Comparison of ENCODE assay signal across 1 cellular context in the genomic region with DNA sequence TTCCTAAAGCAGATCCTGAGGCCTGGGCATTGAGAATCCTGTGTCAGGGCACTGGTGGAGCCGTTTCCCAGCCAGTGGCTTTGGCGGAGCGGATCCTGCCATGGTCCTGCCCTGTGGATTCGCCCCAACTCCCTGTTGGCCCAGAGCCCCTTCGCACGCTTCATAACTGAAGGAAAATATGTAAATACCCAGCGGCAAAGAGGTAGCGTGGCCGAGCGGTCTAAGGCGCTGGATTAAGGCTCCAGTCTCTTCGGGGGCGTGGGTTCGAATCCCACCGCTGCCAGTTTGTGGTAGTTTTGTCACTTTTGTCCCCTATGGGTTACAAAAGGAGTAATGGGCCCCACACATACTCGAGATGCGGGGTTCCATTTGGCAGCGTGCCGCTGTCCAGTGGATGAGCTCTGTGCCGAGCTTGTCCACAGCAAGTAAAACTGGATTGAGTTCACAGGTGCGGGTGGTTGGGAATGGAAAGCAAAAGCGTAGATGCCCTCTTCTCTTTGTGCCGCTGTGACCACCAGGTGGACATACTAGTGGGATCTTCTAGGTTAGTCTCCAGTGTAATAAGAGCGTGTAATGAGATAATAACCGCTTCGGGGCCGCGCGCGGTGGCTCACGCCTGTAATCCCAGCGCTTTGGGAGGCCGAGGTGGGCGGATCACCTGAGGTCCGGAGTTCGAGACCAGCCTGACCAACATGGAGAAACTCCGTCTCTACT.
TF ChIP-seq lines count a peak whose summit lies in the region.

No MANE protein-coding gene starts in this region.

TF ChIP-seq in HEK293, 187 proteins besides CTCF, POLR2A, EP300 and RAD21 (continued from another document):
- TF ChIP-seq, protein P1, sequence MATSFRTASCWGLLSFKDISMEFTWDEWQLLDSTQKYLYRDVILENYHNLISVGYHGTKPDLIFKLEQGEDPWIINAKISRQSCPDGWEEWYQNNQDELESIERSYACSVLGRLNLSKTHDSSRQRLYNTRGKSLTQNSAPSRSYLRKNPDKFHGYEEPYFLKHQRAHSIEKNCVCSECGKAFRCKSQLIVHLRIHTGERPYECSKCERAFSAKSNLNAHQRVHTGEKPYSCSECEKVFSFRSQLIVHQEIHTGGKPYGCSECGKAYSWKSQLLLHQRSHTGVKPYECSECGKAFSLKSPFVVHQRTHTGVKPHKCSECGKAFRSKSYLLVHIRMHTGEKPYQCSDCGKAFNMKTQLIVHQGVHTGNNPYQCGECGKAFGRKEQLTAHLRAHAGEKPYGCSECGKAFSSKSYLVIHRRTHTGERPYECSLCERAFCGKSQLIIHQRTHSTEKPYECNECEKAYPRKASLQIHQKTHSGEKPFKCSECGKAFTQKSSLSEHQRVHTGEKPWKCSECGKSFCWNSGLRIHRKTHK (tag by site-specific recombination; IDR thresholded peaks at IDR 0.05), result no peak
- TF ChIP-seq ZNF792 (tag by site-specific recombination; IDR thresholded peaks at IDR 0.05) (no peak), YY1 (tag by site-specific recombination; IDR thresholded peaks at IDR 0.05) (peak; percentile 65), ZSCAN16 (tag by site-specific recombination; IDR thresholded peaks at IDR 0.05) (no peak; the same call in 1 of the 2 replicates), ZNF549 (tag by site-specific recombination; IDR thresholded peaks at IDR 0.05) (no peak), ZNF777 (tag by site-specific recombination; IDR thresholded peaks at IDR 0.05; ENCODE audit: borderline replicate concordance) (no peak), ZNF76 (tag by site-specific recombination; IDR thresholded peaks at IDR 0.05; ENCODE audit: borderline replicate concordance, low read depth) (peak; percentile 55; the same call in 1 of the 2 replicates), ZNF404 (tag by site-specific recombination; IDR thresholded peaks at IDR 0.05) (no peak), ZNF571 (tag by site-specific recombination; IDR thresholded peaks at IDR 0.05) (no peak), ZNF211 (tag by site-specific recombination; IDR thresholded peaks at IDR 0.05; ENCODE audit: low read depth) (no peak), ZBTB17 (tag by site-specific recombination; IDR thresholded peaks at IDR 0.05) (peak; percentile 50), ZNF274 (IDR thresholded peaks at IDR 0.05; ENCODE audit: low read length) (no peak), ZNF274 (tag by site-specific recombination; IDR thresholded peaks at IDR 0.05; ENCODE audit: borderline replicate concordance) (no peak), GFI1B (tag by site-specific recombination; IDR thresholded peaks at IDR 0.05) (no peak), ZNF324 (tag by site-specific recombination; IDR thresholded peaks at IDR 0.05) (peak; percentile 67; the same call in 1 of the 2 replicates), ZNF350 (tag by site-specific recombination; IDR thresholded peaks at IDR 0.05) (no peak), ZNF558 (tag by site-specific recombination; IDR thresholded peaks at IDR 0.05) (peak; percentile 76; the same call in 1 of the 2 replicates), ZNF660 (tag by site-specific recombination; IDR thresholded peaks at IDR 0.05) (peak; percentile 97), ZFHX2 (tag by site-specific recombination; conservative IDR thresholded peaks at IDR 0.05) (peak; percentile 93), REPIN1 (tag by site-specific recombination; IDR thresholded peaks at IDR 0.05; ENCODE audit: low read depth) (no peak), ZEB2 (tag by site-specific recombination; IDR thresholded peaks at IDR 0.05) (peak; percentile 97)
- TF ChIP-seq, protein P2, sequence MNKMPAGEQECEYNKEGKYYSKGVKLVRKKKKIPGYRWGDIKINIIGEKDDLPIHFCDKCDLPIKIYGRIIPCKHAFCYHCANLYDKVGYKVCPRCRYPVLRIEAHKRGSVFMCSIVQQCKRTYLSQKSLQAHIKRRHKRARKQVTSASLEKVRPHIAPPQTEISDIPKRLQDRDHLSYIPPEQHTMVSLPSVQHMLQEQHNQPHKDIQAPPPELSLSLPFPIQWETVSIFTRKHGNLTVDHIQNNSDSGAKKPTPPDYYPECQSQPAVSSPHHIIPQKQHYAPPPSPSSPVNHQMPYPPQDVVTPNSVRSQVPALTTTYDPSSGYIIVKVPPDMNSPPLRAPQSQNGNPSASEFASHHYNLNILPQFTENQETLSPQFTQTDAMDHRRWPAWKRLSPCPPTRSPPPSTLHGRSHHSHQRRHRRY (tag by site-specific recombination; IDR thresholded peaks at IDR 0.05), result no peak
- TF ChIP-seq, protein P3, sequence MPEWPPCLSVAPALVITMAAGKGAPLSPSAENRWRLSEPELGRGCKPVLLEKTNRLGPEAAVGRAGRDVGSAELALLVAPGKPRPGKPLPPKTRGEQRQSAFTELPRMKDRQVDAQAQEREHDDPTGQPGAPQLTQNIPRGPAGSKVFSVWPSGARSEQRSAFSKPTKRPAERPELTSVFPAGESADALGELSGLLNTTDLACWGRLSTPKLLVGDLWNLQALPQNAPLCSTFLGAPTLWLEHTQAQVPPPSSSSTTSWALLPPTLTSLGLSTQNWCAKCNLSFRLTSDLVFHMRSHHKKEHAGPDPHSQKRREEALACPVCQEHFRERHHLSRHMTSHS (tag by site-specific recombination; IDR thresholded peaks at IDR 0.05), result no peak
